Comparison of ENCODE assay signal across 18 cellular contexts in genomic region chr21:31500071-31500470, GRCh38.
A peak's percentile ranks its signal among the peaks of the same experiment; 100 is the strongest.
DNase-seq lines count a peak whose midpoint lies in the region; ATAC-seq and TF ChIP-seq lines count a peak whose summit lies in the region.
"Had no signal": no experiment of that assay in that cellular context is flagged by ENCODE, and none has a peak within 500 bp of the region (broad histone marks: within the 10 kb centered on the region; RNA-seq: fewer than 3 reads in every experiment).

No MANE protein-coding gene starts in this region.

- H3K9me3 Mint-ChIP-seq in WTC11, result no peaks in the 10 kb centered on the region
- H3K9me3 Mint-ChIP-seq: CD4-positive, alpha-beta T cell; GM23338 had no signal

- H3K4me1 ChIP-seq in thoracic aorta (ENCODE audit: control insufficient read depth in 1 of 2, low read depth in 2 of 2), result no peaks in the 10 kb centered on the region
- H3K4me1 ChIP-seq: A549 had no signal

- peaks cover 37% of the 10 kb centered on the region for H3K4me1 Mint-ChIP-seq in WTC11

- DNase-seq in Right ventricle myocardium inferior (ENCODE audit: missing footprints), result no peak
- no peak for DNase-seq in Right ventricle myocardium superior
- no peak for DNase-seq in WTC11 (ENCODE audit: low spot score)
- peak; percentile 35 for DNase-seq in left ventricle myocardium superior
- no peak for DNase-seq in thoracic aorta (ENCODE audit: low spot score)
- no peak for DNase-seq in pons (ENCODE audit: low spot score)
- DNase-seq in stimulated activated CD4-positive, alpha-beta T cell treated with anti-CD3 and anti-CD28 coated beads, Interleukin-15, amount 100 ng/mL, for 24 hours, result no peak
- DNase-seq: AML-193; Calu3; CD4-positive, alpha-beta T cell; DMS79 treated with DMSO at 0.1 percent for 48 hours; HCEC 1CT; IMR-90 had no signal

- POLR2A ChIA-PET in WTC11 (lab: Charles Lee), result interaction anchor here (1.4 kb wide), 1 partner anchor 59 kb away, joined by 3 read pairs; no protein-coding TSS in a partner anchor

- H3K4me3 ChIP-seq in thoracic aorta, result no peak overlapping the region
- H3K4me3 ChIP-seq: A549, GM23338 had no signal

- H3K27me3 Mint-ChIP-seq in WTC11 (ENCODE audit: low read depth), result no peaks in the 10 kb centered on the region
- H3K27me3 Mint-ChIP-seq: CD4-positive, alpha-beta T cell had no signal

- no peak overlapping the region for H3K27ac ChIP-seq in thoracic aorta
- H3K27ac ChIP-seq: 22Rv1, A549, C4-2B had no signal

- ATAC-seq in Right ventricle myocardium inferior (peak; percentile 42), Right ventricle myocardium superior (ENCODE audit: poor library complexity) (no peak), WTC11 (no peak), left ventricle myocardium superior (peak; percentile 31), thoracic aorta (ENCODE audit: insufficient number of reproducible peaks, low FRiP score, low read depth) (peak; percentile 26), HG02870 (IDR thresholded peaks at IDR 0.05; ENCODE audit: unreplicated experiment) (no peak)
- ATAC-seq: A549, GM23338 had no signal

- TF ChIP-seq CTCF in WTC11 (IDR thresholded peaks at IDR 0.05), result no peak
- TF ChIP-seq CTCF in thoracic aorta (IDR thresholded peaks at IDR 0.05), result no peak

- no peak overlapping the region for H3K4me3 Mint-ChIP-seq in WTC11
- H3K4me3 Mint-ChIP-seq: CD4-positive, alpha-beta T cell; GM23338 had no signal

- no peaks in the 10 kb centered on the region for H3K36me3 Mint-ChIP-seq in WTC11

- no peaks in the 10 kb centered on the region for H3K36me3 ChIP-seq in thoracic aorta

- H3K9me3 ChIP-seq in thoracic aorta, result no peaks in the 10 kb centered on the region
- H3K9me3 ChIP-seq: A549 had no signal

- CTCF ChIA-PET in WTC11 (lab: Charles Lee), result interaction anchor here (0.7 to 1.7 kb wide), 3 partner anchors 9 to 59 kb away, joined by 3 to 7 read pairs (median 5); no protein-coding TSS in a partner anchor

- H3K27me3 ChIP-seq in thoracic aorta (replicated peaks; ENCODE audit: insufficient read depth), result no peaks in the 10 kb centered on the region

- intact Hi-C loops in Right ventricle myocardium inferior (cut with DNase I) (no loop called here), Right ventricle myocardium superior (cut with DNase I) (no loop called here), left ventricle myocardium superior (cut with micrococcal nuclease) (no loop called here)

- H3K27ac Mint-ChIP-seq in WTC11, result peak overlapping the region; percentile 26; the same call in 1 of the 2 replicates
- H3K27ac Mint-ChIP-seq: CD4-positive, alpha-beta T cell had no signal

TF ChIP-seq in WTC11, 78 proteins besides CTCF, POLR2A, EP300 and RAD21 (continues in another document):
- TF ChIP-seq ESRRA (CRISPR knock-in tag; IDR thresholded peaks at IDR 0.05; ENCODE audit: borderline replicate concordance) (no peak), MXD4 (CRISPR knock-in tag; IDR thresholded peaks at IDR 0.05; ENCODE audit: borderline replicate concordance) (no peak), ZNF317 (CRISPR knock-in tag; IDR thresholded peaks at IDR 0.05; ENCODE audit: borderline replicate concordance, low read depth) (no peak), KAT7 (CRISPR knock-in tag; IDR thresholded peaks at IDR 0.05; ENCODE audit: borderline replicate concordance) (no peak), ZNF425 (CRISPR knock-in tag; conservative IDR thresholded peaks at IDR 0.05) (no peak), ZNF671 (CRISPR knock-in tag; IDR thresholded peaks at IDR 0.05) (no peak), JAZF1 (CRISPR knock-in tag; IDR thresholded peaks at IDR 0.05) (no peak), ZNF396 (CRISPR knock-in tag; IDR thresholded peaks at IDR 0.05; ENCODE audit: borderline replicate concordance) (no peak), CDX4 (CRISPR knock-in tag; IDR thresholded peaks at IDR 0.05; ENCODE audit: borderline replicate concordance) (no peak), TCF7 (CRISPR knock-in tag; IDR thresholded peaks at IDR 0.05; ENCODE audit: low read depth) (no peak), ZNF423 (CRISPR knock-in tag; IDR thresholded peaks at IDR 0.05) (no peak), ERG (CRISPR knock-in tag; IDR thresholded peaks at IDR 0.05) (no peak), ELF4 (CRISPR knock-in tag; IDR thresholded peaks at IDR 0.05; ENCODE audit: low read depth) (no peak)
- TF ChIP-seq, protein P1, sequence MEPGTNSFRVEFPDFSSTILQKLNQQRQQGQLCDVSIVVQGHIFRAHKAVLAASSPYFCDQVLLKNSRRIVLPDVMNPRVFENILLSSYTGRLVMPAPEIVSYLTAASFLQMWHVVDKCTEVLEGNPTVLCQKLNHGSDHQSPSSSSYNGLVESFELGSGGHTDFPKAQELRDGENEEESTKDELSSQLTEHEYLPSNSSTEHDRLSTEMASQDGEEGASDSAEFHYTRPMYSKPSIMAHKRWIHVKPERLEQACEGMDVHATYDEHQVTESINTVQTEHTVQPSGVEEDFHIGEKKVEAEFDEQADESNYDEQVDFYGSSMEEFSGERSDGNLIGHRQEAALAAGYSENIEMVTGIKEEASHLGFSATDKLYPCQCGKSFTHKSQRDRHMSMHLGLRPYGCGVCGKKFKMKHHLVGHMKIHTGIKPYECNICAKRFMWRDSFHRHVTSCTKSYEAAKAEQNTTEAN (CRISPR knock-in tag; IDR thresholded peaks at IDR 0.05), result no peak
- TF ChIP-seq, protein P2, sequence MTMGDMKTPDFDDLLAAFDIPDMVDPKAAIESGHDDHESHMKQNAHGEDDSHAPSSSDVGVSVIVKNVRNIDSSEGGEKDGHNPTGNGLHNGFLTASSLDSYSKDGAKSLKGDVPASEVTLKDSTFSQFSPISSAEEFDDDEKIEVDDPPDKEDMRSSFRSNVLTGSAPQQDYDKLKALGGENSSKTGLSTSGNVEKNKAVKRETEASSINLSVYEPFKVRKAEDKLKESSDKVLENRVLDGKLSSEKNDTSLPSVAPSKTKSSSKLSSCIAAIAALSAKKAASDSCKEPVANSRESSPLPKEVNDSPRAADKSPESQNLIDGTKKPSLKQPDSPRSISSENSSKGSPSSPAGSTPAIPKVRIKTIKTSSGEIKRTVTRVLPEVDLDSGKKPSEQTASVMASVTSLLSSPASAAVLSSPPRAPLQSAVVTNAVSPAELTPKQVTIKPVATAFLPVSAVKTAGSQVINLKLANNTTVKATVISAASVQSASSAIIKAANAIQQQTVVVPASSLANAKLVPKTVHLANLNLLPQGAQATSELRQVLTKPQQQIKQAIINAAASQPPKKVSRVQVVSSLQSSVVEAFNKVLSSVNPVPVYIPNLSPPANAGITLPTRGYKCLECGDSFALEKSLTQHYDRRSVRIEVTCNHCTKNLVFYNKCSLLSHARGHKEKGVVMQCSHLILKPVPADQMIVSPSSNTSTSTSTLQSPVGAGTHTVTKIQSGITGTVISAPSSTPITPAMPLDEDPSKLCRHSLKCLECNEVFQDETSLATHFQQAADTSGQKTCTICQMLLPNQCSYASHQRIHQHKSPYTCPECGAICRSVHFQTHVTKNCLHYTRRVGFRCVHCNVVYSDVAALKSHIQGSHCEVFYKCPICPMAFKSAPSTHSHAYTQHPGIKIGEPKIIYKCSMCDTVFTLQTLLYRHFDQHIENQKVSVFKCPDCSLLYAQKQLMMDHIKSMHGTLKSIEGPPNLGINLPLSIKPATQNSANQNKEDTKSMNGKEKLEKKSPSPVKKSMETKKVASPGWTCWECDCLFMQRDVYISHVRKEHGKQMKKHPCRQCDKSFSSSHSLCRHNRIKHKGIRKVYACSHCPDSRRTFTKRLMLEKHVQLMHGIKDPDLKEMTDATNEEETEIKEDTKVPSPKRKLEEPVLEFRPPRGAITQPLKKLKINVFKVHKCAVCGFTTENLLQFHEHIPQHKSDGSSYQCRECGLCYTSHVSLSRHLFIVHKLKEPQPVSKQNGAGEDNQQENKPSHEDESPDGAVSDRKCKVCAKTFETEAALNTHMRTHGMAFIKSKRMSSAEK (CRISPR knock-in tag; IDR thresholded peaks at IDR 0.05; ENCODE audit: borderline replicate concordance), result no peak
- TF ChIP-seq, protein P3, sequence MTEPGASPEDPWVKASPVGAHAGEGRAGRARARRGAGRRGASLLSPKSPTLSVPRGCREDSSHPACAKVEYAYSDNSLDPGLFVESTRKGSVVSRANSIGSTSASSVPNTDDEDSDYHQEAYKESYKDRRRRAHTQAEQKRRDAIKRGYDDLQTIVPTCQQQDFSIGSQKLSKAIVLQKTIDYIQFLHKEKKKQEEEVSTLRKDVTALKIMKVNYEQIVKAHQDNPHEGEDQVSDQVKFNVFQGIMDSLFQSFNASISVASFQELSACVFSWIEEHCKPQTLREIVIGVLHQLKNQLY (CRISPR knock-in tag; IDR thresholded peaks at IDR 0.05), result no peak

Comparison
In these comparisons a context has a peak if more than half of its experiments do, and no peak if none do; other contexts are left out.
1. ATAC-seq: peak in Right ventricle myocardium inferior (single experiment), left ventricle myocardium superior (single experiment) and thoracic aorta (single experiment); none in Right ventricle myocardium superior (single experiment), WTC11 (single experiment) and HG02870 (single experiment).